ENCODE assay signal across 1 cellular context in the genomic region with DNA sequence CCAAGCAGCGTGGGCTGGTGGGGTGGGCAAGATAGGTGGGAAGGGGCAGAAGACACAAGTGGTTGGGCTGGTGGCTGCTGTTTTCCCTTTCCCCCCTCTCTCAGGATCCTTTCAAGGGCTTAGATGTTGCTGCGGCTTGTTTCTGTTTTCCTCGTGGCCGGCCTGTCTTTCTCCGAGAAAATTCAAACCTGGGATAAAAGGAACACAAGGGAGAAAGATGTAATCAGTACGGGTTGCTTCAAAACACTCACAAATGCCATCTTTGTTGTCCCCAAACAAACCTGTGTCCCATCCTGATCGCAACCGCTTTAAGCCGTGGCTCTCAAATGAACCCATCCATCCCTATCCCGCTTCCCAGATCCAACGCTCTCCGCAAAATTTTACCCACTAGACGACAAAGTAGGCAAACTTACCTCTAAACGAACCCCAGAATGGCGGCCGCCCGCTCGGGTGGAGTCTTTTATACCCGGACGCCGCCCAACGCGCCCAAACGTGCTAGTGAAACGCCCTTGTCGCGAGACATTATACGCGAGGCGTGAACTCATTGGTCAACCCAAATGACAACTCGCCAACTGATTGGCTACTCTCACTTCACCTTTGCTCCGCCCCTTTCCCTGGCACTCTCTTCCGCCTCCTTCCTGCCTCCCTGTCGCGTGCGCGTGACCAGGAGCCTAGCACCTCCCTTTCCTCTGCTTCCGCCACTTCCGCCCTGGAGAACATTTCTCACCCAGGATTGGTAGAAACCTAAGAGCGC.
A peak's percentile ranks its signal among the peaks of the same experiment; 100 is the strongest.
TF ChIP-seq lines count a peak whose summit lies in the region.

A gene (minus strand): TSS at position 433 of the 754 bp plus-strand sequence. CDS start 7,299 bp downstream, outside the sequence.

TF ChIP-seq in HepG2, 621 proteins besides CTCF, POLR2A, EP300 and RAD21 (continued from another document and continues in another):
- peak; percentile 100 for TF ChIP-seq KLF6 (CRISPR knock-in tag; IDR thresholded peaks at IDR 0.05)
- peak; percentile 8 for TF ChIP-seq PHF5A (CRISPR knock-in tag; IDR thresholded peaks at IDR 0.05; ENCODE audit: low read depth, unreplicated experiment)
- TF ChIP-seq, protein P1, sequence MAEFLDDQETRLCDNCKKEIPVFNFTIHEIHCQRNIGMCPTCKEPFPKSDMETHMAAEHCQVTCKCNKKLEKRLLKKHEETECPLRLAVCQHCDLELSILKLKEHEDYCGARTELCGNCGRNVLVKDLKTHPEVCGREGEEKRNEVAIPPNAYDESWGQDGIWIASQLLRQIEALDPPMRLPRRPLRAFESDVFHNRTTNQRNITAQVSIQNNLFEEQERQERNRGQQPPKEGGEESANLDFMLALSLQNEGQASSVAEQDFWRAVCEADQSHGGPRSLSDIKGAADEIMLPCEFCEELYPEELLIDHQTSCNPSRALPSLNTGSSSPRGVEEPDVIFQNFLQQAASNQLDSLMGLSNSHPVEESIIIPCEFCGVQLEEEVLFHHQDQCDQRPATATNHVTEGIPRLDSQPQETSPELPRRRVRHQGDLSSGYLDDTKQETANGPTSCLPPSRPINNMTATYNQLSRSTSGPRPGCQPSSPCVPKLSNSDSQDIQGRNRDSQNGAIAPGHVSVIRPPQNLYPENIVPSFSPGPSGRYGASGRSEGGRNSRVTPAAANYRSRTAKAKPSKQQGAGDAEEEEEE (CRISPR knock-in tag; IDR thresholded peaks at IDR 0.05; ENCODE audit: borderline replicate concordance): no peak
- peak; percentile 99; the same call in 1 of the 2 replicates for TF ChIP-seq ELF4 (CRISPR knock-in tag; IDR thresholded peaks at IDR 0.05; ENCODE audit: borderline replicate concordance)
- TF ChIP-seq ZNF510 (CRISPR knock-in tag; IDR thresholded peaks at IDR 0.05; ENCODE audit: low read depth): no peak
- TF ChIP-seq ZFP37 (CRISPR knock-in tag; IDR thresholded peaks at IDR 0.05; ENCODE audit: borderline replicate concordance): no peak
- peak; percentile 80; the same call in 1 of the 2 replicates for TF ChIP-seq ZNF773 (CRISPR knock-in tag; IDR thresholded peaks at IDR 0.05; ENCODE audit: borderline replicate concordance)
- TF ChIP-seq TGIF2 (CRISPR knock-in tag; IDR thresholded peaks at IDR 0.05): peak; percentile 76; the same call in 1 of the 2 replicates
- TF ChIP-seq CBX2 (IDR thresholded peaks at IDR 0.05; ENCODE audit: low read depth, low read length): no peak
- no peak for TF ChIP-seq CBX2 (CRISPR knock-in tag; IDR thresholded peaks at IDR 0.05; ENCODE audit: low read depth)
- peak; percentile 31; the same call in 1 of the 2 replicates for TF ChIP-seq ZNF264 (CRISPR knock-in tag; IDR thresholded peaks at IDR 0.05)
- no peak; the same call in 1 of the 2 replicates for TF ChIP-seq JUND (CRISPR knock-in tag; IDR thresholded peaks at IDR 0.05)
- TF ChIP-seq, protein P2, sequence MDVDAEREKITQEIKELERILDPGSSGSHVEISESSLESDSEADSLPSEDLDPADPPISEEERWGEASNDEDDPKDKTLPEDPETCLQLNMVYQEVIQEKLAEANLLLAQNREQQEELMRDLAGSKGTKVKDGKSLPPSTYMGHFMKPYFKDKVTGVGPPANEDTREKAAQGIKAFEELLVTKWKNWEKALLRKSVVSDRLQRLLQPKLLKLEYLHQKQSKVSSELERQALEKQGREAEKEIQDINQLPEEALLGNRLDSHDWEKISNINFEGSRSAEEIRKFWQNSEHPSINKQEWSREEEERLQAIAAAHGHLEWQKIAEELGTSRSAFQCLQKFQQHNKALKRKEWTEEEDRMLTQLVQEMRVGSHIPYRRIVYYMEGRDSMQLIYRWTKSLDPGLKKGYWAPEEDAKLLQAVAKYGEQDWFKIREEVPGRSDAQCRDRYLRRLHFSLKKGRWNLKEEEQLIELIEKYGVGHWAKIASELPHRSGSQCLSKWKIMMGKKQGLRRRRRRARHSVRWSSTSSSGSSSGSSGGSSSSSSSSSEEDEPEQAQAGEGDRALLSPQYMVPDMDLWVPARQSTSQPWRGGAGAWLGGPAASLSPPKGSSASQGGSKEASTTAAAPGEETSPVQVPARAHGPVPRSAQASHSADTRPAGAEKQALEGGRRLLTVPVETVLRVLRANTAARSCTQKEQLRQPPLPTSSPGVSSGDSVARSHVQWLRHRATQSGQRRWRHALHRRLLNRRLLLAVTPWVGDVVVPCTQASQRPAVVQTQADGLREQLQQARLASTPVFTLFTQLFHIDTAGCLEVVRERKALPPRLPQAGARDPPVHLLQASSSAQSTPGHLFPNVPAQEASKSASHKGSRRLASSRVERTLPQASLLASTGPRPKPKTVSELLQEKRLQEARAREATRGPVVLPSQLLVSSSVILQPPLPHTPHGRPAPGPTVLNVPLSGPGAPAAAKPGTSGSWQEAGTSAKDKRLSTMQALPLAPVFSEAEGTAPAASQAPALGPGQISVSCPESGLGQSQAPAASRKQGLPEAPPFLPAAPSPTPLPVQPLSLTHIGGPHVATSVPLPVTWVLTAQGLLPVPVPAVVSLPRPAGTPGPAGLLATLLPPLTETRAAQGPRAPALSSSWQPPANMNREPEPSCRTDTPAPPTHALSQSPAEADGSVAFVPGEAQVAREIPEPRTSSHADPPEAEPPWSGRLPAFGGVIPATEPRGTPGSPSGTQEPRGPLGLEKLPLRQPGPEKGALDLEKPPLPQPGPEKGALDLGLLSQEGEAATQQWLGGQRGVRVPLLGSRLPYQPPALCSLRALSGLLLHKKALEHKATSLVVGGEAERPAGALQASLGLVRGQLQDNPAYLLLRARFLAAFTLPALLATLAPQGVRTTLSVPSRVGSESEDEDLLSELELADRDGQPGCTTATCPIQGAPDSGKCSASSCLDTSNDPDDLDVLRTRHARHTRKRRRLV (CRISPR knock-in tag; IDR thresholded peaks at IDR 0.05): 0 out of 2 replicates have a peak, but pooled peaks have one; percentile 68
- no peak for TF ChIP-seq ZNF782 (CRISPR knock-in tag; IDR thresholded peaks at IDR 0.05; ENCODE audit: borderline replicate concordance)
- no peak for TF ChIP-seq FOXA1 (IDR thresholded peaks at IDR 0.05)
- 0 out of 2 replicates have a peak, but pooled peaks have one; percentile 4 for TF ChIP-seq FOXA1 (CRISPR knock-in tag; IDR thresholded peaks at IDR 0.05)
- TF ChIP-seq, protein P3, sequence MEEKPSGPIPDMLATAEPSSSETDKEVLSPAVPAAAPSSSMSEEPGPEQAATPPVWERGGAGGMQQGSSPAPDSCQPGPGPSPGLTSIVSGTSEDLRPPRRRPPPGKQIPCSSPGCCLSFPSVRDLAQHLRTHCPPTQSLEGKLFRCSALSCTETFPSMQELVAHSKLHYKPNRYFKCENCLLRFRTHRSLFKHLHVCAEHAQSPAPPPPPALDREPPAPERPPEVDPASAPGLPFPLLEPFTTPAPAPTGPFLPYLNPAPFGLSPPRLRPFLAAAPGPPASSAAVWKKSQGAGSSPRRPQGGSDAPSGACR (CRISPR knock-in tag; IDR thresholded peaks at IDR 0.05): peak; percentile 81
- TF ChIP-seq, protein P4, sequence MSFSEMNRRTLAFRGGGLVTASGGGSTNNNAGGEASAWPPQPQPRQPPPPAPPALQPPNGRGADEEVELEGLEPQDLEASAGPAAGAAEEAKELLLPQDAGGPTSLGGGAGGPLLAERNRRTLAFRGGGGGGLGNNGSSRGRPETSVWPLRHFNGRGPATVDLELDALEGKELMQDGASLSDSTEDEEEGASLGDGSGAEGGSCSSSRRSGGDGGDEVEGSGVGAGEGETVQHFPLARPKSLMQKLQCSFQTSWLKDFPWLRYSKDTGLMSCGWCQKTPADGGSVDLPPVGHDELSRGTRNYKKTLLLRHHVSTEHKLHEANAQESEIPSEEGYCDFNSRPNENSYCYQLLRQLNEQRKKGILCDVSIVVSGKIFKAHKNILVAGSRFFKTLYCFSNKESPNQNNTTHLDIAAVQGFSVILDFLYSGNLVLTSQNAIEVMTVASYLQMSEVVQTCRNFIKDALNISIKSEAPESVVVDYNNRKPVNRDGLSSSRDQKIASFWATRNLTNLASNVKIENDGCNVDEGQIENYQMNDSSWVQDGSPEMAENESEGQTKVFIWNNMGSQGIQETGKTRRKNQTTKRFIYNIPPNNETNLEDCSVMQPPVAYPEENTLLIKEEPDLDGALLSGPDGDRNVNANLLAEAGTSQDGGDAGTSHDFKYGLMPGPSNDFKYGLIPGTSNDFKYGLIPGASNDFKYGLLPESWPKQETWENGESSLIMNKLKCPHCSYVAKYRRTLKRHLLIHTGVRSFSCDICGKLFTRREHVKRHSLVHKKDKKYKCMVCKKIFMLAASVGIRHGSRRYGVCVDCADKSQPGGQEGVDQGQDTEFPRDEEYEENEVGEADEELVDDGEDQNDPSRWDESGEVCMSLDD (CRISPR knock-in tag; IDR thresholded peaks at IDR 0.05; ENCODE audit: borderline replicate concordance): peak; percentile 56; the same call in 1 of the 2 replicates
- TF ChIP-seq IKZF4 (CRISPR knock-in tag; IDR thresholded peaks at IDR 0.05; ENCODE audit: borderline replicate concordance, low read depth, not compliant biosample characterization): no peak
- no peak for TF ChIP-seq KDM1A (CRISPR knock-in tag; IDR thresholded peaks at IDR 0.05)
- TF ChIP-seq ONECUT2 (CRISPR knock-in tag; IDR thresholded peaks at IDR 0.05): 0 out of 2 replicates have a peak, but pooled peaks have one; percentile 43
- TF ChIP-seq, protein P5, sequence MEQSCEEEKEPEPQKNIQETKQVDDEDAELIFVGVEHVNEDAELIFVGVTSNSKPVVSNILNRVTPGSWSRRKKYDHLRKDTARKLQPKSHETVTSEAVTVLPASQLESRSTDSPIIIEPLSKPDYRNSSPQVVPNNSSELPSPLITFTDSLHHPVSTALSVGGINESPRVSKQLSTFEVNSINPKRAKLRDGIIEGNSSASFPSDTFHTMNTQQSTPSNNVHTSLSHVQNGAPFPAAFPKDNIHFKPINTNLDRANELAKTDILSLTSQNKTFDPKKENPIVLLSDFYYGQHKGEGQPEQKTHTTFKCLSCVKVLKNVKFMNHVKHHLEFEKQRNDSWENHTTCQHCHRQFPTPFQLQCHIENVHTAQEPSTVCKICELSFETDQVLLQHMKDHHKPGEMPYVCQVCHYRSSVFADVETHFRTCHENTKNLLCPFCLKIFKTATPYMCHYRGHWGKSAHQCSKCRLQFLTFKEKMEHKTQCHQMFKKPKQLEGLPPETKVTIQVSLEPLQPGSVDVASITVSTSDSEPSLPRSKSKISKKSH (CRISPR knock-in tag; IDR thresholded peaks at IDR 0.05; ENCODE audit: borderline replicate concordance): no peak
- TF ChIP-seq ZNF34 (CRISPR knock-in tag; IDR thresholded peaks at IDR 0.05; ENCODE audit: borderline replicate concordance): no peak
- TF ChIP-seq, protein P6, sequence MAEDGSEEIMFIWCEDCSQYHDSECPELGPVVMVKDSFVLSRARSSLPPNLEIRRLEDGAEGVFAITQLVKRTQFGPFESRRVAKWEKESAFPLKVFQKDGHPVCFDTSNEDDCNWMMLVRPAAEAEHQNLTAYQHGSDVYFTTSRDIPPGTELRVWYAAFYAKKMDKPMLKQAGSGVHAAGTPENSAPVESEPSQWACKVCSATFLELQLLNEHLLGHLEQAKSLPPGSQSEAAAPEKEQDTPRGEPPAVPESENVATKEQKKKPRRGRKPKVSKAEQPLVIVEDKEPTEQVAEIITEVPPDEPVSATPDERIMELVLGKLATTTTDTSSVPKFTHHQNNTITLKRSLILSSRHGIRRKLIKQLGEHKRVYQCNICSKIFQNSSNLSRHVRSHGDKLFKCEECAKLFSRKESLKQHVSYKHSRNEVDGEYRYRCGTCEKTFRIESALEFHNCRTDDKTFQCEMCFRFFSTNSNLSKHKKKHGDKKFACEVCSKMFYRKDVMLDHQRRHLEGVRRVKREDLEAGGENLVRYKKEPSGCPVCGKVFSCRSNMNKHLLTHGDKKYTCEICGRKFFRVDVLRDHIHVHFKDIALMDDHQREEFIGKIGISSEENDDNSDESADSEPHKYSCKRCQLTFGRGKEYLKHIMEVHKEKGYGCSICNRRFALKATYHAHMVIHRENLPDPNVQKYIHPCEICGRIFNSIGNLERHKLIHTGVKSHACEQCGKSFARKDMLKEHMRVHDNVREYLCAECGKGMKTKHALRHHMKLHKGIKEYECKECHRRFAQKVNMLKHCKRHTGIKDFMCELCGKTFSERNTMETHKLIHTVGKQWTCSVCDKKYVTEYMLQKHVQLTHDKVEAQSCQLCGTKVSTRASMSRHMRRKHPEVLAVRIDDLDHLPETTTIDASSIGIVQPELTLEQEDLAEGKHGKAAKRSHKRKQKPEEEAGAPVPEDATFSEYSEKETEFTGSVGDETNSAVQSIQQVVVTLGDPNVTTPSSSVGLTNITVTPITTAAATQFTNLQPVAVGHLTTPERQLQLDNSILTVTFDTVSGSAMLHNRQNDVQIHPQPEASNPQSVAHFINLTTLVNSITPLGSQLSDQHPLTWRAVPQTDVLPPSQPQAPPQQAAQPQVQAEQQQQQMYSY (CRISPR knock-in tag; IDR thresholded peaks at IDR 0.05): no peak
- TF ChIP-seq JARID2 (CRISPR knock-in tag; IDR thresholded peaks at IDR 0.05; ENCODE audit: insufficient replicate concordance): no peak
- TF ChIP-seq ZNF446 (CRISPR knock-in tag; IDR thresholded peaks at IDR 0.05): no peak; the same call in 1 of the 2 replicates
- TF ChIP-seq, protein P7, sequence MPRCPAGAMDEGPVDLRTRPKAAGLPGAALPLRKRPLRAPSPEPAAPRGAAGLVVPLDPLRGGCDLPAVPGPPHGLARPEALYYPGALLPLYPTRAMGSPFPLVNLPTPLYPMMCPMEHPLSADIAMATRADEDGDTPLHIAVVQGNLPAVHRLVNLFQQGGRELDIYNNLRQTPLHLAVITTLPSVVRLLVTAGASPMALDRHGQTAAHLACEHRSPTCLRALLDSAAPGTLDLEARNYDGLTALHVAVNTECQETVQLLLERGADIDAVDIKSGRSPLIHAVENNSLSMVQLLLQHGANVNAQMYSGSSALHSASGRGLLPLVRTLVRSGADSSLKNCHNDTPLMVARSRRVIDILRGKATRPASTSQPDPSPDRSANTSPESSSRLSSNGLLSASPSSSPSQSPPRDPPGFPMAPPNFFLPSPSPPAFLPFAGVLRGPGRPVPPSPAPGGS (CRISPR knock-in tag; IDR thresholded peaks at IDR 0.05): no peak; the same call in 1 of the 2 replicates
- peak; percentile 85; the same call in 1 of the 2 replicates for TF ChIP-seq ZBTB3 (CRISPR knock-in tag; IDR thresholded peaks at IDR 0.05; ENCODE audit: borderline replicate concordance, low read depth)
- TF ChIP-seq FOXK2 (IDR thresholded peaks at IDR 0.05): peak; percentile 80
- TF ChIP-seq, protein P8, sequence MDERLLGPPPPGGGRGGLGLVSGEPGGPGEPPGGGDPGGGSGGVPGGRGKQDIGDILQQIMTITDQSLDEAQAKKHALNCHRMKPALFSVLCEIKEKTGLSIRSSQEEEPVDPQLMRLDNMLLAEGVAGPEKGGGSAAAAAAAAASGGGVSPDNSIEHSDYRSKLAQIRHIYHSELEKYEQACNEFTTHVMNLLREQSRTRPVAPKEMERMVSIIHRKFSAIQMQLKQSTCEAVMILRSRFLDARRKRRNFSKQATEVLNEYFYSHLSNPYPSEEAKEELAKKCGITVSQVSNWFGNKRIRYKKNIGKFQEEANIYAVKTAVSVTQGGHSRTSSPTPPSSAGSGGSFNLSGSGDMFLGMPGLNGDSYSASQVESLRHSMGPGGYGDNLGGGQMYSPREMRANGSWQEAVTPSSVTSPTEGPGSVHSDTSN (CRISPR knock-in tag; IDR thresholded peaks at IDR 0.05): no peak
- no peak for TF ChIP-seq HDAC2 (CRISPR knock-in tag; IDR thresholded peaks at IDR 0.05)
- no peak for TF ChIP-seq RARG (CRISPR knock-in tag; IDR thresholded peaks at IDR 0.05; ENCODE audit: low read depth)
- no peak for TF ChIP-seq REL (CRISPR knock-in tag; conservative IDR thresholded peaks at IDR 0.05)
- TF ChIP-seq SP2 (CRISPR knock-in tag; IDR thresholded peaks at IDR 0.05): peak; percentile 89
